In genomic region chr6:30494275-30494990, GRCh38 we compare ENCODE assay signal across 17 cellular contexts. TPM values are rescaled to one million over a fixed set of nuclear protein-coding genes. Genes with fewer than 3 reads are reported as not detected.
A peak's percentile ranks its signal among the peaks of the same experiment; 100 is the strongest.
DNase-seq lines count a peak whose midpoint lies in the region; ATAC-seq and TF ChIP-seq lines count a peak whose summit lies in the region.
"Had no signal": no experiment of that assay in that cellular context is flagged by ENCODE, and none has a peak within 500 bp of the region (broad histone marks: within the 10 kb centered on the region; RNA-seq: fewer than 3 reads in every experiment).

No MANE protein-coding gene starts in this region.

- peaks cover 13% of the 10 kb centered on the region for H3K79me2 ChIP-seq in Karpas-422 (ENCODE audit: low read length)

- no peak for ATAC-seq in activated naive CD4-positive, alpha-beta T cell treated with anti-CD3 and anti-CD28 coated beads, Interleukin-2, amount 50 U/mL, for 72 hours
- ATAC-seq in naive thymus-derived CD8-positive, alpha-beta T cell = no peak
- ATAC-seq in GM19397 (IDR thresholded peaks at IDR 0.05; ENCODE audit: unreplicated experiment) (no peak), omental fat pad (ENCODE audit: low FRiP score) (no peak)
- ATAC-seq: body of pancreas had no signal

- H3K36me3 Mint-ChIP-seq in activated naive CD4-positive, alpha-beta T cell treated with anti-CD3 and anti-CD28 coated beads, Interleukin-2, amount 50 U/mL, for 72 hours = peaks cover 49 to 50% of the 10 kb centered on the region in 2 donors
- H3K36me3 Mint-ChIP-seq in naive thymus-derived CD8-positive, alpha-beta T cell = peaks cover 19 to 49% (median 30%) of the 10 kb centered on the region in 3 donors

- no peaks in the 10 kb centered on the region for H3K9me2 ChIP-seq in Karpas-422 (replicated peaks; ENCODE audit: insufficient read depth, low read length)

- H3K4me3 ChIP-seq in Karpas-422 (ENCODE audit: low read length) = no peak overlapping the region
- H3K4me3 ChIP-seq: body of pancreas, thyroid gland had no signal

- H3K27ac Mint-ChIP-seq in activated naive CD4-positive, alpha-beta T cell treated with anti-CD3 and anti-CD28 coated beads, Interleukin-2, amount 50 U/mL, for 72 hours = peak overlapping the region; percentile 99 to 100
- H3K27ac Mint-ChIP-seq in naive thymus-derived CD8-positive, alpha-beta T cell = peak overlapping the region; percentile 87 to 100 (median 95)

- no peaks in the 10 kb centered on the region for H3K9me3 ChIP-seq in Karpas-422 (ENCODE audit: low read length)
- H3K9me3 ChIP-seq: body of pancreas, thyroid gland had no signal

- H4K20me1 ChIP-seq in Karpas-422 (ENCODE audit: insufficient read depth, low read depth, low read length) = peaks cover 18% of the 10 kb centered on the region

- POLR2A ChIA-PET in naive thymus-derived CD8-positive, alpha-beta T cell (lab: Charles Lee) = interaction anchor here (0.6 to 12.2 kb wide), 13 partner anchors 12 to 376 kb away, joined by 3 to 540 read pairs (median 15); partner anchors contain the start of genes GNL1, MDC1 and PRR3

- no peak for TF ChIP-seq CTCF in omental fat pad (IDR thresholded peaks at IDR 0.05)

- peak overlapping the region; percentile 81 to 100 (median 98) for H3K4me3 Mint-ChIP-seq in naive thymus-derived CD8-positive, alpha-beta T cell

- peaks cover 20% of the 10 kb centered on the region for H3K36me3 ChIP-seq in Karpas-422 (ENCODE audit: insufficient read depth, low read length)

- DNase-seq in NCI-H2171 treated with DMSO at 0.1 percent for 48 hours (lab: John Stamatoyannopoulos, UW) (peak; percentile 26), NCI-H2171 (lab: John Stamatoyannopoulos, UW) (no peak), Karpas-422 (peak; percentile 55), HUDEP-2 (lab: John Stamatoyannopoulos, UW; ENCODE audit: unreplicated experiment in 76 of 76) (no peak), omental fat pad (ENCODE audit: low spot score) (no peak)
- DNase-seq in activated naive CD4-positive, alpha-beta T cell treated with anti-CD3 and anti-CD28 coated beads, Interleukin-2, amount 50 U/mL, for 72 hours (ENCODE audit: low spot score in 2 of 2) = no peak
- peak in 4 of 10 donors; percentile 17 to 43 (median 33) for DNase-seq in naive thymus-derived CD8-positive, alpha-beta T cell
- DNase-seq: body of pancreas, Calu3, IMR-90, NCI-H1694, NCI-H526, RPMI8226, T-helper 9 cell, thyroid gland had no signal

- peaks cover 21% of the 10 kb centered on the region for H3K4me1 ChIP-seq in Karpas-422 (ENCODE audit: low read length)

- H3K4me2 ChIP-seq in Karpas-422 (ENCODE audit: low read depth, low read length, poor library complexity, severe bottlenecking) = no peak overlapping the region

- H3K9ac ChIP-seq in Karpas-422 (ENCODE audit: low read length) = no peak overlapping the region

- H3K27me3 Mint-ChIP-seq in naive thymus-derived CD8-positive, alpha-beta T cell = no peaks in the 10 kb centered on the region

- no peak overlapping the region for H2AFZ ChIP-seq in Karpas-422 (ENCODE audit: low read length)

- H3K27ac ChIP-seq in Karpas-422 (ENCODE audit: low read length) = no peak overlapping the region
- H3K27ac ChIP-seq: 22Rv1, body of pancreas, thyroid gland had no signal

- H3K4me1 Mint-ChIP-seq in naive thymus-derived CD8-positive, alpha-beta T cell = peaks cover 49 to 84% (median 73%) of the 10 kb centered on the region in 4 donors

- H3K9me3 Mint-ChIP-seq in activated naive CD4-positive, alpha-beta T cell treated with anti-CD3 and anti-CD28 coated beads, Interleukin-2, amount 50 U/mL, for 72 hours = no peaks in the 10 kb centered on the region
- H3K9me3 Mint-ChIP-seq in naive thymus-derived CD8-positive, alpha-beta T cell = no peaks in the 10 kb centered on the region

- no peaks in the 10 kb centered on the region for H3K27me3 ChIP-seq in Karpas-422 (ENCODE audit: low read length)
- H3K27me3 ChIP-seq: body of pancreas, thyroid gland had no signal

RNA-seq across cellular contexts. Expression of gene HLA-E, which starts 5.1 kb away (rescaled TPM):
- 306 and 677 TPM in 2 replicates for total RNA-seq in Karpas-422 (2014; rRNA removed; shearing (Covaris generic); ENCODE audit: low replicate concordance)
- 100 to 1,000 TPM; 493 to 574 TPM for total RNA-seq in activated naive CD4-positive, alpha-beta T cell treated with anti-CD3 and anti-CD28 coated beads, Interleukin-2, amount 50 U/mL, for 72 hours
- 1,000 to 10,000 TPM; 1,291 to 1,305 TPM for total RNA-seq in naive thymus-derived CD8-positive, alpha-beta T cell
- polyA plus RNA-seq in naive thymus-derived CD8-positive, alpha-beta T cell = 1,000 to 10,000 TPM; 2,699 to 2,977 (median 2,826) TPM
- total RNA-seq in omental fat pad = 1,000 to 10,000 TPM in 1 of 4 donors, 100 to 1,000 TPM in 3; 562 to 1,653 (median 781) TPM

Comparison
In these comparisons a context has a peak if more than half of its experiments do, and no peak if none do; other contexts are left out.
1. DNase-seq: peak in NCI-H2171 treated with DMSO at 0.1 percent for 48 hours (single experiment) and Karpas-422 (single experiment); none in NCI-H2171 (single experiment), activated naive CD4-positive, alpha-beta T cell treated with anti-CD3 and anti-CD28 coated beads, Interleukin-2, amount 50 U/mL, for 72 hours (0 of 2), HUDEP-2 (0 of 76) and omental fat pad (single experiment).